18 cellular contexts compared by ENCODE assay signal in the genomic region with DNA sequence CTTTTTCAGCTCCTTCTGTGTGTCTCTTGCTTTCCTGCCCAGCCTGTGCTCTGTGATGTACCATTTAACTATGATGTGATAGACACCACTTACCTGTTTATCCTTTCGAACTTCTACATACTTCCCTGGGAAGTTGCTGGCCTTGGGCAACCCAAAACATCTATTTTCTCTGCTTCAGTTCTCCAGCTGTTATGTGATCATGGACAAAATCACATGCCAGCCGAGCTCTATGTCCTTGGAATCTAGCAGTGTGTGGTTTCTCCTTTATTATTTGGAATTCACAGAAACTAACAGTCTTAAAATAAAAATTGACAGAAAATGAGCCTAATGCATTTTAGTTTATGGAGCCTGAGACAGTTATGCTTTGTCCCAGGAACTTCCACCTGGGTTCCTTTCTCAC. TPM values are rescaled to one million over a fixed set of nuclear protein-coding genes. Genes with fewer than 3 reads are reported as not detected.
"Had no signal": no experiment of that assay in that cellular context is flagged by ENCODE, and none has a peak within 500 bp of the region (broad histone marks: within the 10 kb centered on the region; RNA-seq: fewer than 3 reads in every experiment).

No MANE protein-coding gene starts in this region.

- H3K27ac ChIP-seq: dorsolateral prefrontal cortex, foreskin keratinocyte, left ventricle myocardium inferior, lower lobe of right lung, psoas muscle, right lobe of liver had no signal

- H3K27me3 Mint-ChIP-seq: memory B cell, naive B cell had no signal

- H3K9me3 Mint-ChIP-seq: immature natural killer cell, memory B cell, mesothelial cell of epicardium, nephron progenitor cell had no signal

- H3K36me3 Mint-ChIP-seq: immature natural killer cell, memory B cell, mesothelial cell of epicardium, naive B cell had no signal

- H3K4me3 ChIP-seq: dorsolateral prefrontal cortex, left ventricle myocardium inferior, lower lobe of right lung, psoas muscle, right lobe of liver had no signal

- H3K4me1 Mint-ChIP-seq: immature natural killer cell, memory B cell, mesothelial cell of epicardium, nephron progenitor cell had no signal

- H3K36me3 ChIP-seq: left ventricle myocardium inferior, lower lobe of right lung, right lobe of liver had no signal

- ATAC-seq: esophagus mucosa, foreskin keratinocyte, left cardiac atrium, lower lobe of right lung, psoas muscle, right lobe of liver had no signal

- H3K27me3 ChIP-seq: dorsolateral prefrontal cortex, foreskin keratinocyte, right lobe of liver had no signal

- DNase-seq: cortex of kidney; dorsolateral prefrontal cortex; effector CD8-positive, alpha-beta T cell; foreskin keratinocyte; immature natural killer cell; left cardiac atrium; left ventricle myocardium inferior; lower lobe of right lung; naive B cell; nephron progenitor cell; psoas muscle; retina; right lobe of liver; stimulated activated naive CD4-positive, alpha-beta T cell; trophoblast cell had no signal

- H3K9me3 ChIP-seq: left ventricle myocardium inferior, lower lobe of right lung, psoas muscle, right lobe of liver had no signal

- H3K4me1 ChIP-seq: foreskin keratinocyte, left ventricle myocardium inferior, lower lobe of right lung, psoas muscle, right lobe of liver had no signal

- H3K27ac Mint-ChIP-seq: immature natural killer cell, memory B cell, mesothelial cell of epicardium, naive B cell had no signal

- H3K4me3 Mint-ChIP-seq: immature natural killer cell, memory B cell, mesothelial cell of epicardium, naive B cell, nephron progenitor cell had no signal

RNA-seq across cellular contexts. Expression of a gene that starts 22.9 kb away (rescaled TPM):
- polyA plus RNA-seq: immature natural killer cell had no signal
